15 cellular contexts compared by ENCODE assay signal in genomic region chr6:27667016-27667415, GRCh38.
DNase-seq lines count a peak whose midpoint lies in the region; ATAC-seq and TF ChIP-seq lines count a peak whose summit lies in the region.
"Had no signal": no experiment of that assay in that cellular context is flagged by ENCODE, and none has a peak within 500 bp of the region (broad histone marks: within the 10 kb centered on the region; RNA-seq: fewer than 3 reads in every experiment).

No MANE protein-coding gene starts in this region.

- H3K4me1 ChIP-seq in iPS-15b (ENCODE audit: control insufficient read depth, insufficient read depth, low read length): peaks cover 3% of the 10 kb centered on the region
- H3K4me1 ChIP-seq: BLaER1, colonic mucosa, foreskin keratinocyte, pancreas had no signal

- DNase-seq in stimulated activated naive CD8-positive, alpha-beta T cell treated with anti-CD3 and anti-CD28 coated beads, Interleukin-15, Interleukin-2, amounts not matched to agents 100 U/mL and 50 U/mL, for 24 hours: no peak
- DNase-seq in activated CD8-positive, alpha-beta T cell treated with anti-CD3 and anti-CD28 coated beads for 36 hours: no peak
- DNase-seq in type B pancreatic cell (ENCODE audit: extremely low spot score, unreplicated experiment) (no peak), DMS53 (lab: John Stamatoyannopoulos, UW) (no peak), caudate nucleus (lab: John Stamatoyannopoulos, UW) (no peak)
- DNase-seq: activated CD4-positive, alpha-beta T cell treated with anti-CD3 and anti-CD28 coated beads for 1 hour; colonic mucosa; pancreas; stimulated activated CD4-positive, alpha-beta T cell treated with anti-CD3 and anti-CD28 coated beads, Interleukin-2, amount 100 ng/mL, for 48 hours; stimulated activated naive CD4-positive, alpha-beta T cell treated with Interleukin-2 at 50 U/mL for 16 hours had no signal

- H3K27me3 ChIP-seq in iPS-15b (ENCODE audit: control insufficient read depth, insufficient read depth, low read length): peaks cover 40% of the 10 kb centered on the region

- no peak overlapping the region for H3K9ac ChIP-seq in iPS-15b (ENCODE audit: low read depth, low read length)
- H3K9ac ChIP-seq: BLaER1 had no signal

- H3K36me3 ChIP-seq in iPS-15b (ENCODE audit: control insufficient read depth, insufficient read depth, low read length): no peaks in the 10 kb centered on the region
- H3K36me3 ChIP-seq: BLaER1, colonic mucosa, pancreas had no signal

- peaks cover 83% of the 10 kb centered on the region for H3K27me3 Mint-ChIP-seq in stimulated activated naive CD8-positive, alpha-beta T cell treated with anti-CD3 and anti-CD28 coated beads, Interleukin-15, Interleukin-2, amounts not matched to agents 100 ng/mL and 50 ng/mL, for 24 hours
- H3K27me3 Mint-ChIP-seq in activated CD8-positive, alpha-beta T cell treated with anti-CD3 and anti-CD28 coated beads for 36 hours: peaks cover 56% of the 10 kb centered on the region
- peaks cover 68% of the 10 kb centered on the region for H3K27me3 Mint-ChIP-seq in type B pancreatic cell

- H3K4me3 ChIP-seq in iPS-15b (ENCODE audit: low read depth, low read length): peak overlapping the region; percentile 78
- H3K4me3 ChIP-seq: BLaER1, colonic mucosa, pancreas had no signal

- H3K27ac Mint-ChIP-seq in stimulated activated naive CD8-positive, alpha-beta T cell treated with anti-CD3 and anti-CD28 coated beads, Interleukin-15, Interleukin-2, amounts not matched to agents 100 ng/mL and 50 ng/mL, for 24 hours: no peak overlapping the region
- H3K27ac Mint-ChIP-seq in activated CD8-positive, alpha-beta T cell treated with anti-CD3 and anti-CD28 coated beads for 36 hours: no peak overlapping the region
- H3K27ac Mint-ChIP-seq in type B pancreatic cell: peak overlapping the region; percentile 65

- peaks cover 40% of the 10 kb centered on the region for H3K4me1 Mint-ChIP-seq in stimulated activated naive CD8-positive, alpha-beta T cell treated with anti-CD3 and anti-CD28 coated beads, Interleukin-15, Interleukin-2, amounts not matched to agents 100 ng/mL and 50 ng/mL, for 24 hours (ENCODE audit: low read depth)
- peaks cover 29% of the 10 kb centered on the region for H3K4me1 Mint-ChIP-seq in activated CD8-positive, alpha-beta T cell treated with anti-CD3 and anti-CD28 coated beads for 36 hours (ENCODE audit: low read depth)
- H3K4me1 Mint-ChIP-seq in type B pancreatic cell (ENCODE audit: unreplicated experiment): peaks cover 35% of the 10 kb centered on the region

- no peaks in the 10 kb centered on the region for H3K36me3 Mint-ChIP-seq in stimulated activated naive CD8-positive, alpha-beta T cell treated with anti-CD3 and anti-CD28 coated beads, Interleukin-15, Interleukin-2, amounts not matched to agents 100 ng/mL and 50 ng/mL, for 24 hours (ENCODE audit: low read depth)
- H3K36me3 Mint-ChIP-seq in activated CD8-positive, alpha-beta T cell treated with anti-CD3 and anti-CD28 coated beads for 36 hours (ENCODE audit: low read depth): no peaks in the 10 kb centered on the region
- H3K36me3 Mint-ChIP-seq in type B pancreatic cell: no peaks in the 10 kb centered on the region

- H3K27ac ChIP-seq in caudate nucleus (ENCODE audit: low read depth, low read length): no peak overlapping the region
- H3K27ac ChIP-seq: BLaER1, colonic mucosa, foreskin keratinocyte, pancreas had no signal

- H3K9me3 Mint-ChIP-seq in stimulated activated naive CD8-positive, alpha-beta T cell treated with anti-CD3 and anti-CD28 coated beads, Interleukin-15, Interleukin-2, amounts not matched to agents 100 ng/mL and 50 ng/mL, for 24 hours: no peaks in the 10 kb centered on the region
- H3K9me3 Mint-ChIP-seq in activated CD8-positive, alpha-beta T cell treated with anti-CD3 and anti-CD28 coated beads for 36 hours: peaks cover 4% of the 10 kb centered on the region
- peaks cover 5% of the 10 kb centered on the region for H3K9me3 Mint-ChIP-seq in type B pancreatic cell

- no peak for TF ChIP-seq CTCF in activated CD8-positive, alpha-beta T cell treated with anti-CD3 and anti-CD28 coated beads for 36 hours (IDR thresholded peaks at IDR 0.05)
- no peak for TF ChIP-seq CTCF in type B pancreatic cell (conservative IDR thresholded peaks at IDR 0.05)

- POLR2A ChIA-PET in activated CD8-positive, alpha-beta T cell treated with anti-CD3 and anti-CD28 coated beads for 36 hours (lab: Charles Lee): no interaction called here

- no peak for ATAC-seq in stimulated activated naive CD8-positive, alpha-beta T cell treated with anti-CD3 and anti-CD28 coated beads, Interleukin-15, Interleukin-2, amounts not matched to agents 100 U/mL and 50 U/mL, for 24 hours
- no peak for ATAC-seq in activated CD8-positive, alpha-beta T cell treated with anti-CD3 and anti-CD28 coated beads for 36 hours
- no peak for ATAC-seq in HG03196 (IDR thresholded peaks at IDR 0.05; ENCODE audit: unreplicated experiment)
- ATAC-seq: foreskin keratinocyte, pancreas had no signal

- intact Hi-C loops in activated CD8-positive, alpha-beta T cell treated with anti-CD3 and anti-CD28 coated beads for 36 hours (cut with micrococcal nuclease): no loop called here

- no peaks in the 10 kb centered on the region for H3K9me3 ChIP-seq in iPS-15b (ENCODE audit: control insufficient read depth, insufficient read depth, low read length)
- H3K9me3 ChIP-seq: colonic mucosa, pancreas had no signal

- peak overlapping the region; percentile 79 for H3K4me3 Mint-ChIP-seq in stimulated activated naive CD8-positive, alpha-beta T cell treated with anti-CD3 and anti-CD28 coated beads, Interleukin-15, Interleukin-2, amounts not matched to agents 100 ng/mL and 50 ng/mL, for 24 hours
- peak overlapping the region; percentile 43 for H3K4me3 Mint-ChIP-seq in activated CD8-positive, alpha-beta T cell treated with anti-CD3 and anti-CD28 coated beads for 36 hours
- peak overlapping the region; percentile 84 for H3K4me3 Mint-ChIP-seq in type B pancreatic cell

- CTCF ChIA-PET in activated CD8-positive, alpha-beta T cell treated with anti-CD3 and anti-CD28 coated beads for 36 hours (lab: Charles Lee): no interaction called here
